Comparison of ENCODE assay signal across 10 cellular contexts in genomic region chr15:96273317-96274086, GRCh38. TPM values are rescaled to one million over a fixed set of nuclear protein-coding genes. Genes with fewer than 3 reads are reported as not detected.
DNase-seq lines count a peak whose midpoint lies in the region; ATAC-seq and TF ChIP-seq lines count a peak whose summit lies in the region.
"Had no signal": no experiment of that assay in that cellular context is flagged by ENCODE, and none has a peak within 500 bp of the region (broad histone marks: within the 10 kb centered on the region; RNA-seq: fewer than 3 reads in every experiment).

No MANE protein-coding gene starts in this region.

- H3K36me3 ChIP-seq in ACC112 (ENCODE audit: insufficient read depth, low read length) = peaks cover 36% of the 10 kb centered on the region

- H3K4me1 ChIP-seq in ACC112 (ENCODE audit: control insufficient read depth, insufficient read depth, low read length, unreplicated experiment) = peaks cover 78% of the 10 kb centered on the region

- DNase-seq in RPMI7951 (ENCODE audit: low read depth) = peak; percentile 99
- peak; percentile 99 to 100 for DNase-seq in foreskin fibroblast
- DNase-seq in T-cell = no peak
- DNase-seq in CD14-positive monocyte (ENCODE audit: low spot score) = no peak
- DNase-seq: aorta, GDM1 had no signal

- peaks cover 2 to 3% of the 10 kb centered on the region in 2 donors for H3K27me3 Mint-ChIP-seq in T-cell
- peaks cover 0 to 6% (median 3%) of the 10 kb centered on the region in 3 donors for H3K27me3 Mint-ChIP-seq in CD14-positive monocyte (ENCODE audit: low read depth in 3 of 3)

- intact Hi-C loops in CD14-positive monocyte (cut with micrococcal nuclease) = no loop called here

- H3K79me2 ChIP-seq in ACC112 (ENCODE audit: control insufficient read depth, insufficient read depth, low read length, unreplicated experiment) = peaks cover 20% of the 10 kb centered on the region

- H3K4me3 Mint-ChIP-seq in T-cell (no peak overlapping the region), CD14-positive monocyte (no peak overlapping the region)

- H3K4me3 ChIP-seq in ACC112 (ENCODE audit: low read depth, low read length) (peak overlapping the region; percentile 69), foreskin fibroblast (ENCODE audit: low read depth in 1 of 2, low read length in 2 of 2) (no peak overlapping the region)

- POLR2A ChIA-PET in T-cell (lab: Charles Lee) = no interaction called here

- H3K27ac Mint-ChIP-seq in T-cell (no peak overlapping the region), CD14-positive monocyte (no peak overlapping the region)

- H2AFZ ChIP-seq in ACC112 (ENCODE audit: low read length, unreplicated experiment) = no peak overlapping the region

- peaks cover 0 to 5% (median 0%) of the 10 kb centered on the region in 3 donors for H3K9me3 Mint-ChIP-seq in T-cell
- peaks cover 0 to 7% (median 4%) of the 10 kb centered on the region in 7 donors for H3K9me3 Mint-ChIP-seq in CD14-positive monocyte

- peak; percentile 57 for ATAC-seq in GM18861 (IDR thresholded peaks at IDR 0.05; ENCODE audit: unreplicated experiment)
- ATAC-seq in HG02571 (IDR thresholded peaks at IDR 0.05; ENCODE audit: unreplicated experiment) = no peak
- no peak for ATAC-seq in GM19397 (IDR thresholded peaks at IDR 0.05; ENCODE audit: unreplicated experiment)
- ATAC-seq in T-cell (replicated peaks in 1 of 4) = no peak

- TF ChIP-seq CTCF in foreskin fibroblast (IDR thresholded peaks at IDR 0.05; ENCODE audit: low read depth, low read length) (no peak), CD14-positive monocyte (IDR thresholded peaks at IDR 0.05) (no peak)

- CTCF ChIA-PET in T-cell (lab: Charles Lee) = no interaction called here

- no peaks in the 10 kb centered on the region for H3K4me1 Mint-ChIP-seq in T-cell
- no peaks in the 10 kb centered on the region for H3K4me1 Mint-ChIP-seq in CD14-positive monocyte

- peak overlapping the region; percentile 96 for H3K27ac ChIP-seq in ACC112 (ENCODE audit: low read depth, low read length)

- no peaks in the 10 kb centered on the region for H3K36me3 Mint-ChIP-seq in T-cell
- no peaks in the 10 kb centered on the region for H3K36me3 Mint-ChIP-seq in CD14-positive monocyte

- H3K27me3 ChIP-seq in ACC112 (ENCODE audit: insufficient read depth, low read length) = no peaks in the 10 kb centered on the region

RNA-seq across cellular contexts. Expression of gene NR2F2, which starts 57.0 kb away (rescaled TPM):
- 13.2 and 18.7 TPM in 2 replicates for total RNA-seq in RPMI7951 (2014; rRNA removed; shearing (Covaris generic))
- under 1 TPM in 3 of 5 donors, not detected in 2; 0.32 to 0.53 (median 0.38) TPM for total RNA-seq in T-cell
- polyA plus RNA-seq in CD14-positive monocyte = not detected

Comparison
In these comparisons a context has a peak if more than half of its experiments do, and no peak if none do; other contexts are left out.
1. DNase-seq: peak in RPMI7951 (single experiment) and foreskin fibroblast (2 of 2); none in T-cell (0 of 34) and CD14-positive monocyte (single experiment).